ENCODE assay signal across 17 cellular contexts in genomic region chr1:77446841-77447555, GRCh38.
DNase-seq lines count a peak whose midpoint lies in the region; ATAC-seq, FAIRE-seq and TF ChIP-seq lines count a peak whose summit lies in the region.
"Had no signal": no experiment of that assay in that cellular context is flagged by ENCODE, and none has a peak within 500 bp of the region (broad histone marks: within the 10 kb centered on the region; RNA-seq: fewer than 3 reads in every experiment).

No MANE protein-coding gene starts in this region.

- ATAC-seq in HG03439 (IDR thresholded peaks at IDR 0.05; ENCODE audit: unreplicated experiment) = no peak
- ATAC-seq in psoas muscle = no peak
- ATAC-seq in HG03442 (IDR thresholded peaks at IDR 0.05; ENCODE audit: unreplicated experiment) = no peak
- ATAC-seq: GM23338 had no signal

- H3K36me3 ChIP-seq in GM23248 (ENCODE audit: low read depth) = no peaks in the 10 kb centered on the region
- no peaks in the 10 kb centered on the region for H3K36me3 ChIP-seq in astrocyte (ENCODE audit: insufficient read depth, low read length)
- H3K36me3 ChIP-seq in psoas muscle (ENCODE audit: insufficient read depth in 1 of 2, low read depth in 1 of 2) = no peaks in the 10 kb centered on the region

- no peaks in the 10 kb centered on the region for H3K36me3 Mint-ChIP-seq in astrocyte (ENCODE audit: low read depth, unreplicated experiment)
- H3K36me3 Mint-ChIP-seq: IgD-negative memory B cell had no signal

- no peaks in the 10 kb centered on the region for H3K9me3 ChIP-seq in GM23248 (ENCODE audit: low read depth)
- H3K9me3 ChIP-seq in astrocyte (ENCODE audit: insufficient read depth, low read depth, low read length) = no peaks in the 10 kb centered on the region
- H3K9me3 ChIP-seq in psoas muscle = no peaks in the 10 kb centered on the region

- H3K4me2 ChIP-seq in GM23248 (ENCODE audit: unreplicated experiment) = no peak overlapping the region
- H3K4me2 ChIP-seq in astrocyte (ENCODE audit: low read length) = no peak overlapping the region
- H3K4me2 ChIP-seq: GM23338 had no signal

- no peaks in the 10 kb centered on the region for H3K27me3 ChIP-seq in GM23248 (replicated peaks; ENCODE audit: insufficient read depth)
- H3K27me3 ChIP-seq in astrocyte (ENCODE audit: insufficient read depth, low read length) = no peaks in the 10 kb centered on the region
- no peaks in the 10 kb centered on the region for H3K27me3 ChIP-seq in psoas muscle (ENCODE audit: insufficient read depth in 3 of 3, low read length in 2 of 3)

- H3K9ac ChIP-seq in GM23248 (no peak overlapping the region), astrocyte (ENCODE audit: low read length) (no peak overlapping the region)

- H3K4me1 Mint-ChIP-seq in astrocyte (ENCODE audit: low read depth, unreplicated experiment) = peaks cover 7% of the 10 kb centered on the region
- H3K4me1 Mint-ChIP-seq: B cell, IgD-negative memory B cell had no signal

- no peak for TF ChIP-seq CTCF in 22Rv1 (IDR thresholded peaks at IDR 0.05)
- TF ChIP-seq CTCF in astrocyte (IDR thresholded peaks at IDR 0.05; ENCODE audit: insufficient read depth, low read depth, low read length) = no peak
- TF ChIP-seq CTCF in psoas muscle (IDR thresholded peaks at IDR 0.05) = no peak

- intact Hi-C loops in psoas muscle (cut with DNase I) = no loop called here

- H3K4me3 Mint-ChIP-seq in astrocyte (ENCODE audit: unreplicated experiment) = no peak overlapping the region
- H3K4me3 Mint-ChIP-seq: B cell; CD4-positive, alpha-beta memory T cell; GM23338; IgD-negative memory B cell had no signal

- no peak overlapping the region for H3K4me3 ChIP-seq in GM23248
- no peak overlapping the region for H3K4me3 ChIP-seq in astrocyte (ENCODE audit: insufficient read depth, low read depth, low read length)
- no peak overlapping the region for H3K4me3 ChIP-seq in psoas muscle
- H3K4me3 ChIP-seq: GM23338 had no signal

- H3K27me3 Mint-ChIP-seq in astrocyte (ENCODE audit: low read depth, unreplicated experiment) = no peaks in the 10 kb centered on the region
- H3K27me3 Mint-ChIP-seq: CD4-positive, alpha-beta memory T cell had no signal

- peak; percentile 45 for DNase-seq in GM23248
- no peak for DNase-seq in astrocyte (ENCODE audit: low read depth)
- DNase-seq in kidney tubule cell (ENCODE audit: low spot score) = peak; percentile 52
- DNase-seq in psoas muscle = no peak
- no peak for DNase-seq in HuH-7 (ENCODE audit: low spot score)
- DNase-seq: CD4-positive, alpha-beta memory T cell; DND-41; NCI-H1930; NCI-H2171; NCI-H446 treated with DMSO at 0.1 percent for 48 hours; SHP77 treated with DMSO at 0.1 percent for 48 hours had no signal

- H3K4me1 ChIP-seq in GM23248 (ENCODE audit: insufficient read depth) (peaks cover 11% of the 10 kb centered on the region; the same call in 1 of the 2 replicates), astrocyte (ENCODE audit: insufficient read depth, low read length) (no peaks in the 10 kb centered on the region), psoas muscle (no peaks in the 10 kb centered on the region)

- peak overlapping the region; percentile 69 for H3K27ac ChIP-seq in 22Rv1
- H3K27ac ChIP-seq in GM23248 = no peak overlapping the region
- H3K27ac ChIP-seq in astrocyte (ENCODE audit: low read depth, low read length) = no peak overlapping the region
- H3K27ac ChIP-seq in psoas muscle = no peak overlapping the region

- no peaks in the 10 kb centered on the region for H3K79me2 ChIP-seq in GM23248 (ENCODE audit: insufficient read depth)
- H3K79me2 ChIP-seq in astrocyte (ENCODE audit: insufficient read depth, low read length) = no peaks in the 10 kb centered on the region

- peak; percentile 80 for FAIRE-seq in astrocyte (lab: Jason Lieb, UNC)

- no peak overlapping the region for H3K27ac Mint-ChIP-seq in astrocyte (ENCODE audit: unreplicated experiment)
- H3K27ac Mint-ChIP-seq: B cell, GM23338, IgD-negative memory B cell had no signal

- no peaks in the 10 kb centered on the region for H4K20me1 ChIP-seq in GM23248 (ENCODE audit: insufficient read depth)
- H4K20me1 ChIP-seq in astrocyte (ENCODE audit: insufficient read depth, low read length) = no peaks in the 10 kb centered on the region

- peaks cover 7% of the 10 kb centered on the region for H3K9me3 Mint-ChIP-seq in astrocyte (ENCODE audit: unreplicated experiment)
- H3K9me3 Mint-ChIP-seq: GM23338 had no signal

- H2AFZ ChIP-seq in GM23248 (no peak overlapping the region), astrocyte (ENCODE audit: low read depth, low read length) (no peak overlapping the region)
- H2AFZ ChIP-seq: GM23338 had no signal

- no peaks in the 10 kb centered on the region for H3K9me2 ChIP-seq in GM23248 (ENCODE audit: insufficient read depth)

- WGBS in GM23248 (ENCODE audit: low coverage in 1 of 2, low lambda C conversion rate in 2 of 2, missing lambda C conversion rate in 2 of 2), 2 experiments = 75 to 77% methylated on average over 4 of the region's 4 CpGs
- 61 to 69% (median 65%) methylated on average over 4 of the region's 4 CpGs for WGBS in psoas muscle, 3 donors

- in situ Hi-C loops in GM23248 (cut with MboI) = no loop called here

- peaks cover 7% of the 10 kb centered on the region; the same call in 1 of the 2 replicates for H3F3A ChIP-seq in GM23248 (ENCODE audit: insufficient read depth)

Comparison
In these comparisons a context has a peak if more than half of its experiments do, and no peak if none do; other contexts are left out.
1. DNase-seq: peak in GM23248 (single experiment) and kidney tubule cell (single experiment); none in astrocyte (single experiment), psoas muscle (0 of 2) and HuH-7 (single experiment).